ENCODE assay signal across 8 cellular contexts in genomic region chr1:212678456-212679410, GRCh38. TPM values are rescaled to one million over a fixed set of nuclear protein-coding genes. Genes with fewer than 3 reads are reported as not detected.
DNase-seq lines count a peak whose midpoint lies in the region; ATAC-seq lines count a peak whose summit lies in the region.

No MANE protein-coding gene starts in this region.

- POLR2A ChIA-PET in activated CD4-positive, alpha-beta T cell treated with anti-CD3 and anti-CD28 coated beads, Interleukin-2, amount 10 ng/mL, durations not matched to agents 7 days and 5 days (lab: Charles Lee) = no interaction called here

- H3K27ac Mint-ChIP-seq in activated CD4-positive, alpha-beta T cell treated with anti-CD3 and anti-CD28 coated beads, Interleukin-2, amount 10 ng/mL, durations not matched to agents 7 days and 5 days = peak overlapping the region; percentile 46

- ATAC-seq in HG02623 (IDR thresholded peaks at IDR 0.05; ENCODE audit: unreplicated experiment) (peak; percentile 54), sciatic nerve (peak; percentile 17)

- no peak for DNase-seq in activated CD4-positive, alpha-beta T cell treated with anti-CD3 and anti-CD28 coated beads, Interleukin-2, amount 10 ng/mL, durations not matched to agents 7 days and 5 days
- DNase-seq in activated CD4-positive, alpha-beta T cell treated with anti-CD3 and anti-CD28 coated beads, Interleukin-2, amount 50 U/mL, for 4 hours = no peak
- DNase-seq in NOMO-1 treated with DMSO at 0.1 percent for 48 hours (lab: John Stamatoyannopoulos, UW; ENCODE audit: unreplicated experiment) (peak; percentile 76), sciatic nerve (ENCODE audit: low spot score) (no peak), cerebellar nuclear complex (lab: John Stamatoyannopoulos, UW) (no peak), pons (ENCODE audit: low spot score) (no peak), NCI-H1436 (lab: John Stamatoyannopoulos, UW) (no peak)

- no peak overlapping the region for H3K4me3 Mint-ChIP-seq in activated CD4-positive, alpha-beta T cell treated with anti-CD3 and anti-CD28 coated beads, Interleukin-2, amount 10 ng/mL, durations not matched to agents 7 days and 5 days

- H3K9me3 Mint-ChIP-seq in activated CD4-positive, alpha-beta T cell treated with anti-CD3 and anti-CD28 coated beads, Interleukin-2, amount 10 ng/mL, durations not matched to agents 7 days and 5 days = no peaks in the 10 kb centered on the region

- peaks cover 4% of the 10 kb centered on the region for H3K27me3 Mint-ChIP-seq in activated CD4-positive, alpha-beta T cell treated with anti-CD3 and anti-CD28 coated beads, Interleukin-2, amount 10 ng/mL, durations not matched to agents 7 days and 5 days

- CTCF ChIA-PET in activated CD4-positive, alpha-beta T cell treated with anti-CD3 and anti-CD28 coated beads, Interleukin-2, amount 10 ng/mL, durations not matched to agents 7 days and 5 days (lab: Charles Lee) = interaction anchor here (0.9 to 7.7 kb wide), 6 partner anchors 10 to 221 kb away, joined by 3 to 45 read pairs (median 4); no protein-coding TSS in a partner anchor

- H3K36me3 Mint-ChIP-seq in activated CD4-positive, alpha-beta T cell treated with anti-CD3 and anti-CD28 coated beads, Interleukin-2, amount 10 ng/mL, durations not matched to agents 7 days and 5 days (ENCODE audit: low read depth) = no peaks in the 10 kb centered on the region

- H3K4me1 Mint-ChIP-seq in activated CD4-positive, alpha-beta T cell treated with anti-CD3 and anti-CD28 coated beads, Interleukin-2, amount 10 ng/mL, durations not matched to agents 7 days and 5 days = peaks cover 43% of the 10 kb centered on the region

- intact Hi-C loops in sciatic nerve (cut with DNase I) = no loop called here

RNA-seq across cellular contexts. Expression of gene BATF3, which starts 20.9 kb away (rescaled TPM):
- 10 to 100 TPM; 12.5 to 14.0 TPM for total RNA-seq in activated CD4-positive, alpha-beta T cell treated with anti-CD3 and anti-CD28 coated beads, Interleukin-2, amount 10 ng/mL, durations not matched to agents 7 days and 5 days
- 6.5 TPM for total RNA-seq in sciatic nerve
